Comparison of ENCODE assay signal across 15 cellular contexts in the genomic region with DNA sequence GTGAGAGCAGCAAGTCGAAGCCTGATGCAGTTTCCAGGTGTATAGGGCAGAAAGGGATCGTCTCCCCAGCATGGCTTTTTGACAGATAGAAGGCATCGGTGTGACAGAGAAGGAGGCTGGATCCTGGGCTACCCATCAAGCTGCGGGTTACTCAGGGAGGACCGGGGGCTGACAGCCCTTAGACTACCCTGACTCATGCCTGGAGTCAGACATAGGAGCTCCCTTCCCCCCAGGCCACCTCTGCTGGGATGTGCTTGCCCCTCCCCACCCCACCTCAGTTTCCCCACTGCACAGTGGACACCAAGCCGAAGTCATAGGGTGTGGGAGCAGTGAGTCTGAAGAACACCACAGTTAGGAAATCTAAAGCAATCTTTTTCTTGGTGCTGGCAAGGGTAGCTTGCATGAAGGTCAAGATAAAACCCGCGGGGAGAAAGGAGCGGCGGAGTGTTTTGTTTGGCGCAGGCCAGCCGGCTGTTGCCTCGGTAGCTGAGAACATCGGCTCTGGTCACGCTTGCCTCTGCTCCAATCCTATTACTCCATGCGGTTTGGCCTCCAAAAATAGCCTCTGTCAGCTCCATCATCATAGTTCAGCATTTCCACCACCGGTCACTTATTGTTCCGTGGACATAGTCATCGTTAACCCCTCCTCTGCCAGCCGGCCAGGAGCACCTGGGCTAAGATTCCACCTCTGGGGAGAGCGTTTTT.
DNase-seq lines count a peak whose midpoint lies in the region; ATAC-seq and TF ChIP-seq lines count a peak whose summit lies in the region.
"Had no signal": no experiment of that assay in that cellular context is flagged by ENCODE, and none has a peak within 500 bp of the region (broad histone marks: within the 10 kb centered on the region; RNA-seq: fewer than 3 reads in every experiment).

No MANE protein-coding gene starts in this region.

- H3K36me3 ChIP-seq in left ventricle myocardium inferior (no peaks in the 10 kb centered on the region), gastrocnemius medialis (no peaks in the 10 kb centered on the region)
- H3K36me3 ChIP-seq in CD8-positive, alpha-beta T cell (ENCODE audit: insufficient read depth, low read length), result no peaks in the 10 kb centered on the region

- no peaks in the 10 kb centered on the region for H3K4me1 Mint-ChIP-seq in CD8-positive, alpha-beta T cell (ENCODE audit: low read depth)
- H3K4me1 Mint-ChIP-seq: activated CD4-positive, alpha-beta memory T cell treated with anti-CD3 and anti-CD28 coated beads, Interleukin-2, amount 10 ng/mL, durations not matched to agents 7 days and 5 days had no signal

- H3K27me3 ChIP-seq in left ventricle myocardium inferior (ENCODE audit: low read depth) (no peaks in the 10 kb centered on the region), gastrocnemius medialis (no peaks in the 10 kb centered on the region)
- H3K27me3 ChIP-seq in CD8-positive, alpha-beta T cell (ENCODE audit: insufficient read depth, low read length), result no peaks in the 10 kb centered on the region

- CTCF ChIA-PET in CD8-positive, alpha-beta T cell (lab: Charles Lee), result no interaction called here

- TF ChIP-seq CTCF in left ventricle myocardium inferior (IDR thresholded peaks at IDR 0.05; ENCODE audit: borderline replicate concordance), result no peak
- no peak for TF ChIP-seq CTCF in gastrocnemius medialis (IDR thresholded peaks at IDR 0.05 in 4 of 5, conservative IDR thresholded peaks at IDR 0.05 in 1 of 5)
- TF ChIP-seq CTCF in CD8-positive, alpha-beta T cell (IDR thresholded peaks at IDR 0.05), result no peak

- H3K9me3 ChIP-seq in left ventricle myocardium inferior (replicated peaks) (no peaks in the 10 kb centered on the region), gastrocnemius medialis (no peaks in the 10 kb centered on the region)
- no peaks in the 10 kb centered on the region for H3K9me3 ChIP-seq in CD8-positive, alpha-beta T cell (ENCODE audit: low read length)

- no peaks in the 10 kb centered on the region for H3K36me3 Mint-ChIP-seq in CD8-positive, alpha-beta T cell

- intact Hi-C loops in left ventricle myocardium inferior (cut with micrococcal nuclease), result no loop called here
- intact Hi-C loops in gastrocnemius medialis (cut with DNase I; ENCODE audit: low total_unique reads), result loop anchor here (5.0 kb wide), 1 partner anchor 111 kb away; no protein-coding TSS in a partner anchor
- intact Hi-C loops in CD8-positive, alpha-beta T cell (cut with DNase I, micrococcal nuclease), result no loop called here

- in situ Hi-C loops in G401 (cut with HindIII; ENCODE audit: low sequenced_read_pairs), result no loop called here
- in situ Hi-C loops in gastrocnemius medialis (cut with MboI; ENCODE audit: low sequenced_read_pairs in 4 of 4), result loop anchor here in 3 of 4 donors (25.0 kb wide), 1 partner anchor 229 kb away; a partner anchor contains a TSS

- peak in 1 of 2 donors; percentile 24 for TF ChIP-seq POLR2A in gastrocnemius medialis (IDR thresholded peaks at IDR 0.05)

- H3K4me3 Mint-ChIP-seq in CD8-positive, alpha-beta T cell, result no peak overlapping the region
- H3K4me3 Mint-ChIP-seq: activated CD4-positive, alpha-beta memory T cell treated with anti-CD3 and anti-CD28 coated beads, Interleukin-2, amount 10 ng/mL, durations not matched to agents 7 days and 5 days had no signal

- DNase-seq in G401 (ENCODE audit: low spot score) (peak; percentile 2), brain pericyte (ENCODE audit: low read depth, low spot score) (peak; percentile 65), left ventricle myocardium inferior (peak; percentile 86), gastrocnemius medialis (peak; percentile 74 to 85), NCI-H2107 (lab: John Stamatoyannopoulos, UW) (no peak)
- DNase-seq in CD8-positive, alpha-beta T cell, result no peak
- DNase-seq: activated CD4-positive, alpha-beta memory T cell treated with anti-CD3 and anti-CD28 coated beads, Interleukin-2, amount 10 ng/mL, durations not matched to agents 7 days and 5 days; activated naive CD4-positive, alpha-beta T cell treated with anti-CD3 and anti-CD28 coated beads, Interleukin-2, amount 50 U/mL, for 16 hours; NCI-H1105 treated with DMSO at 0.1 percent for 48 hours; nephron progenitor cell; NK-92 treated with Interleukin-12 subunit alpha and Interleukin-12 subunit beta, amount 100 ng/mL, for 24 hours; stimulated activated CD4-positive, alpha-beta T cell treated with anti-CD3 and anti-CD28 coated beads, Interleukin-4, amount 100 ng/mL, for 4 hours; T-helper 2 cell had no signal

- peaks cover 2% of the 10 kb centered on the region for H3K27me3 Mint-ChIP-seq in CD8-positive, alpha-beta T cell (ENCODE audit: low read depth)
- H3K27me3 Mint-ChIP-seq: activated CD4-positive, alpha-beta memory T cell treated with anti-CD3 and anti-CD28 coated beads, Interleukin-2, amount 10 ng/mL, durations not matched to agents 7 days and 5 days had no signal

- H3K4me1 ChIP-seq in left ventricle myocardium inferior (peaks cover 53% of the 10 kb centered on the region), gastrocnemius medialis (peaks cover 15% of the 10 kb centered on the region in 2 donors)
- H3K4me1 ChIP-seq in CD8-positive, alpha-beta T cell (ENCODE audit: insufficient read depth, low read length), result no peaks in the 10 kb centered on the region

- H3K27ac ChIP-seq in left ventricle myocardium inferior (replicated peaks) (peak overlapping the region; percentile 87), gastrocnemius medialis (peak overlapping the region; percentile 35 to 68 (median 49))
- H3K27ac ChIP-seq in CD8-positive, alpha-beta T cell (ENCODE audit: low read depth, low read length), result no peak overlapping the region

- no peak overlapping the region for H3K27ac Mint-ChIP-seq in CD8-positive, alpha-beta T cell
- H3K27ac Mint-ChIP-seq: activated CD4-positive, alpha-beta memory T cell treated with anti-CD3 and anti-CD28 coated beads, Interleukin-2, amount 10 ng/mL, durations not matched to agents 7 days and 5 days; nephron progenitor cell had no signal

- H3K9me3 Mint-ChIP-seq in CD8-positive, alpha-beta T cell, result no peaks in the 10 kb centered on the region
- H3K9me3 Mint-ChIP-seq: activated CD4-positive, alpha-beta memory T cell treated with anti-CD3 and anti-CD28 coated beads, Interleukin-2, amount 10 ng/mL, durations not matched to agents 7 days and 5 days; nephron progenitor cell had no signal

- ATAC-seq in gastrocnemius medialis (peak; percentile 91 to 92), HG02973 (IDR thresholded peaks at IDR 0.05; ENCODE audit: unreplicated experiment) (no peak), GM21576 (IDR thresholded peaks at IDR 0.05; ENCODE audit: unreplicated experiment) (no peak)
- no peak for ATAC-seq in CD8-positive, alpha-beta T cell

- H3K4me3 ChIP-seq in left ventricle myocardium inferior (peak overlapping the region; percentile 26), gastrocnemius medialis (peak overlapping the region in 1 of 4 donors; percentile 4)
- H3K4me3 ChIP-seq in CD8-positive, alpha-beta T cell (ENCODE audit: low read depth, low read length), result no peak overlapping the region

- POLR2A ChIA-PET in CD8-positive, alpha-beta T cell (lab: Charles Lee), result no interaction called here

Comparison
In these comparisons a context has a peak if more than half of its experiments do, and no peak if none do; other contexts are left out.
1. DNase-seq: peak in G401 (single experiment), brain pericyte (single experiment), left ventricle myocardium inferior (single experiment) and gastrocnemius medialis (2 of 2); none in NCI-H2107 (single experiment) and CD8-positive, alpha-beta T cell (0 of 7).
2. ATAC-seq: peak in gastrocnemius medialis (2 of 2); none in HG02973 (single experiment), CD8-positive, alpha-beta T cell (single experiment) and GM21576 (single experiment).